Comparison of ENCODE assay signal across 26 cellular contexts in genomic region chr19:28731577-28731976, GRCh38.
"Had no signal": no experiment of that assay in that cellular context is flagged by ENCODE, and none has a peak within 500 bp of the region (broad histone marks: within the 10 kb centered on the region; RNA-seq: fewer than 3 reads in every experiment).

No MANE protein-coding gene starts in this region.

- H3K9me3 ChIP-seq: breast epithelium, MG63 had no signal

- DNase-seq: activated CD4-positive, alpha-beta T cell treated with anti-CD3 and anti-CD28 coated beads for 48 hours; activated CD4-positive, alpha-beta T cell treated with anti-CD3 and anti-CD28 coated beads, Interleukin-2, amount 50 U/mL, for 48 hours; activated CD4-positive, CD25-positive, alpha-beta regulatory T cell treated with anti-CD3 and anti-CD28 coated beads, Interleukin-2, amount 50 U/mL, for 72 hours; activated CD8-positive, alpha-beta memory T cell treated with anti-CD3 and anti-CD28 coated beads, Interleukin-2, amount 10 ng/mL, durations not matched to agents 7 days and 5 days; activated effector memory CD4-positive, alpha-beta T cell treated with Interleukin-2 at 50 U/mL for 16 hours; activated naive CD4-positive, alpha-beta T cell; activated T-cell treated with anti-CD3 and anti-CD28 coated beads, Interleukin-2, amount 50 U/mL, for 24 hours; aorta; caudate nucleus; MG63; MV-4-11; NCI-H1105; NCI-H1436; NCI-H1694 treated with DMSO at 0.1 percent for 48 hours; NCI-H2029 treated with DMSO at 0.1 percent for 48 hours; NCI-H345; NCI-H510A; NCI-H526 treated with DMSO at 0.1 percent for 48 hours; SIG-M5; T-helper 17 cell; T-helper 9 cell had no signal

- H3K27me3 ChIP-seq: MG63 had no signal

- H3K36me3 Mint-ChIP-seq: activated CD8-positive, alpha-beta memory T cell treated with anti-CD3 and anti-CD28 coated beads, Interleukin-2, amount 10 ng/mL, durations not matched to agents 7 days and 5 days; WTC11 had no signal

- H3K4me3 Mint-ChIP-seq: activated CD8-positive, alpha-beta memory T cell treated with anti-CD3 and anti-CD28 coated beads, Interleukin-2, amount 10 ng/mL, durations not matched to agents 7 days and 5 days; activated naive CD4-positive, alpha-beta T cell treated with anti-CD3 and anti-CD28 coated beads, Interleukin-2, amount 50 U/mL, for 24 hours; activated T-cell treated with anti-CD3 and anti-CD28 coated beads, Interleukin-2, amount 50 U/mL, for 24 hours; activated T-helper 1 cell treated with anti-CD3 and anti-CD28 coated beads, Interleukin-12 subunit alpha, Interleukin-12 subunit beta, Interleukin-2, Interleukin-4 antibody, amounts not matched to agents 30 ng/mL and 10 ng/mL and 1 ng/mL, durations not matched to agents 14 hours and 24 hours and 36 hours; T-helper 17 cell; WTC11 had no signal

- H3K4me2 ChIP-seq: KMS-11 had no signal

- ATAC-seq: activated CD8-positive, alpha-beta memory T cell treated with anti-CD3 and anti-CD28 coated beads, Interleukin-2, amount 10 ng/mL, durations not matched to agents 7 days and 5 days; T-helper 17 cell; WTC11 had no signal

- H3K4me1 ChIP-seq: breast epithelium had no signal

- H3K27ac Mint-ChIP-seq: activated CD8-positive, alpha-beta memory T cell treated with anti-CD3 and anti-CD28 coated beads, Interleukin-2, amount 10 ng/mL, durations not matched to agents 7 days and 5 days; activated naive CD4-positive, alpha-beta T cell treated with anti-CD3 and anti-CD28 coated beads, Interleukin-2, amount 50 U/mL, for 24 hours; activated T-cell treated with anti-CD3 and anti-CD28 coated beads, Interleukin-2, amount 50 U/mL, for 24 hours; activated T-helper 1 cell treated with anti-CD3 and anti-CD28 coated beads, Interleukin-12 subunit alpha, Interleukin-12 subunit beta, Interleukin-2, Interleukin-4 antibody, amounts not matched to agents 30 ng/mL and 10 ng/mL and 1 ng/mL, durations not matched to agents 14 hours and 24 hours and 36 hours; T-helper 17 cell; WTC11 had no signal

- H3K9me3 Mint-ChIP-seq: activated naive CD4-positive, alpha-beta T cell treated with anti-CD3 and anti-CD28 coated beads, Interleukin-2, amount 50 U/mL, for 24 hours; activated T-cell treated with anti-CD3 and anti-CD28 coated beads, Interleukin-2, amount 50 U/mL, for 24 hours; activated T-helper 1 cell treated with anti-CD3 and anti-CD28 coated beads, Interleukin-12 subunit alpha, Interleukin-12 subunit beta, Interleukin-2, Interleukin-4 antibody, amounts not matched to agents 30 ng/mL and 10 ng/mL and 1 ng/mL, durations not matched to agents 14 hours and 24 hours and 36 hours had no signal

- H3K27ac ChIP-seq: breast epithelium, KMS-11 had no signal

- H3K4me3 ChIP-seq: breast epithelium, MG63 had no signal

- H3K36me3 ChIP-seq: breast epithelium, MG63 had no signal

- H3K9ac ChIP-seq: KMS-11 had no signal
